Comparison of ENCODE assay signal across 20 cellular contexts in genomic region chr12:19898009-19898408, GRCh38.
DNase-seq lines count a peak whose midpoint lies in the region; ATAC-seq and TF ChIP-seq lines count a peak whose summit lies in the region.
"Had no signal": no experiment of that assay in that cellular context is flagged by ENCODE, and none has a peak within 500 bp of the region (broad histone marks: within the 10 kb centered on the region; RNA-seq: fewer than 3 reads in every experiment).

No MANE protein-coding gene starts in this region.

- peak; percentile 78 for ATAC-seq in Right ventricle myocardium superior (ENCODE audit: poor library complexity)
- ATAC-seq in Right ventricle myocardium inferior, result no peak
- ATAC-seq in right cardiac atrium, result peak; percentile 28 to 45
- ATAC-seq: CD8-positive, alpha-beta T cell; GM12878; GM23338; HepG2 had no signal

- DNase-seq in Right ventricle myocardium superior, result no peak
- DNase-seq in Right ventricle myocardium inferior (ENCODE audit: missing footprints), result no peak
- no peak for DNase-seq in ascending aorta (ENCODE audit: low spot score in 2 of 2)
- no peak for DNase-seq in right cardiac atrium
- DNase-seq in tibial artery, result no peak
- no peak for DNase-seq in GM13977 (ENCODE audit: low spot score)
- no peak for DNase-seq in NCI-H187 (lab: John Stamatoyannopoulos, UW)
- DNase-seq: 8988T; Calu3; CD8-positive, alpha-beta T cell; DMS 273 treated with DMSO at 0.1 percent for 48 hours; DMS53; DND-41; EL; HCEC 1CT; HFFc6 had no signal

- no peaks in the 10 kb centered on the region for H3K36me3 ChIP-seq in ascending aorta
- H3K36me3 ChIP-seq in tibial artery, result no peaks in the 10 kb centered on the region
- H3K36me3 ChIP-seq: BLaER1 had no signal

- H3K4me1 ChIP-seq in ascending aorta, result peaks cover 10 to 24% of the 10 kb centered on the region in 2 donors
- H3K4me1 ChIP-seq in right cardiac atrium (ENCODE audit: control insufficient read depth, insufficient read depth, low read length), result no peaks in the 10 kb centered on the region
- H3K4me1 ChIP-seq in tibial artery, result peaks cover 0 to 68% (median 3%) of the 10 kb centered on the region in 4 donors
- H3K4me1 ChIP-seq: BLaER1 had no signal

- peaks cover 0 to 5% of the 10 kb centered on the region in 2 donors for H3K9me3 ChIP-seq in ascending aorta
- no peaks in the 10 kb centered on the region for H3K9me3 ChIP-seq in right cardiac atrium (ENCODE audit: control insufficient read depth, low read length)
- H3K9me3 ChIP-seq in tibial artery, result no peaks in the 10 kb centered on the region
- H3K9me3 ChIP-seq: BLaER1 had no signal

- H3K27me3 ChIP-seq in ascending aorta (no peaks in the 10 kb centered on the region), right cardiac atrium (ENCODE audit: control insufficient read depth, insufficient read depth) (no peaks in the 10 kb centered on the region), tibial artery (no peaks in the 10 kb centered on the region)
- H3K27me3 ChIP-seq: BLaER1 had no signal

- in situ Hi-C loops in GM13977 (cut with MboI; ENCODE audit: low pct_unique_long_range_greater_than_20kb, low sequenced_read_pairs, unreplicated experiment), result no loop called here

- intact Hi-C loops in Right ventricle myocardium superior (cut with DNase I) (loop anchor here (10.0 kb wide), 1 partner anchor 143 kb away; no protein-coding TSS in a partner anchor), Right ventricle myocardium inferior (cut with DNase I) (no loop called here), ascending aorta (cut with DNase I) (no loop called here), right cardiac atrium (cut with DNase I) (no loop called here), tibial artery (cut with DNase I; ENCODE audit: low total_unique reads) (no loop called here)

- no peak for TF ChIP-seq CTCF in ascending aorta (IDR thresholded peaks at IDR 0.05)
- no peak for TF ChIP-seq CTCF in tibial artery (IDR thresholded peaks at IDR 0.05)
- TF ChIP-seq CTCF in GM13977 (IDR thresholded peaks at IDR 0.05; ENCODE audit: extremely low read depth, insufficient read depth, missing control alignments), result no peak

- peak overlapping the region; percentile 52 to 78 for H3K27ac ChIP-seq in ascending aorta
- no peak overlapping the region for H3K27ac ChIP-seq in right cardiac atrium (ENCODE audit: low read length)
- peak overlapping the region; percentile 59 to 71 for H3K27ac ChIP-seq in tibial artery
- H3K27ac ChIP-seq: BLaER1 had no signal

- 56% methylated on average over 2 of the region's 2 CpGs for WGBS in right cardiac atrium

- no peak overlapping the region for H3K4me3 ChIP-seq in ascending aorta
- H3K4me3 ChIP-seq in right cardiac atrium (ENCODE audit: low read length), result no peak overlapping the region
- H3K4me3 ChIP-seq in tibial artery, result no peak overlapping the region
- H3K4me3 ChIP-seq: BLaER1, GM12878, GM23338 had no signal
